ENCODE assay signal across 8 cellular contexts in the genomic region with DNA sequence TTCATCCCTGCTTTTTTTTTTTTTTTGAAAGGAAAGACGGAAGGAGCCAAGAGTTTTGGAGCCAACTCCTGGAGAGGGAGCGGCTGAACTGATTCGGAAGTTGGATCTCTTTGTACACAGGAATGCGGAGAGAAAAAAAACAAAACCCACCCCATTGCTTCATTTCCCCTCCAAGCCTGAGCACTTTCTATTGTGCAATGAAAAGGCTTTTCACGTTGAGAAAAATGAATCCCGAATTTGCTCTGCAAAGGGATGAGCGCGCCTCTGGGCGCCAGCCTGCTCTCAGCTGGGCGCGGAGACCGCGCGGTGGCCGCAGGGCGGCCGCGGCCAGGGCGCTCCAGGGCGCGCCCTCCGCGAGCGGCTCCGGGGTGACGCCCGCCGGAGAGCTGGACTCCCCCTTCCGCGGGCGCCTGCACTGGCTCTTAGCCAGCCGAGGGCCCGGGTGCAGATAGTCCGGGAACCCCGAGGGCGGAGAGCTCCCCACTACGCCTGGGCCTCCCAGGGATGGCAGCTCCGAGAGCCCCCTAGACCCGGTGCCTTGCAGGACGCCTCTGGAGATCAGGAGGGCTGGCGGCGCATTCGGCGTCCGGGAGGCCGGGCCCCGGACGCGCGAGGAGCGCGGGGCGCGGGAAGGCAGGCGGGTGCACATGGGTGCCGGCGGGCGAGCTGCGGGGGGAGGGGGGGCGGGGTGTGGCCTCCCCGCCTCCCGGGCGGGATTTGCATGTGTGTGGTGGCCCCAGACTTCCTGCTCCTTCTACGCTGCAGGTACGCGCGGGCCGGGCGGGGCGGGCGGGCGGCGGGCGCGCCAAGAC. TPM values are rescaled to one million over a fixed set of nuclear protein-coding genes. Genes with fewer than 3 reads are reported as not detected.
A peak's percentile ranks its signal among the peaks of the same experiment; 100 is the strongest.
DNase-seq lines count a peak whose midpoint lies in the region; ATAC-seq and TF ChIP-seq lines count a peak whose summit lies in the region.

TSS of gene ITPR3 (plus strand) at position 739 of the 812 bp plus-strand sequence. CDS start 281 bp downstream, outside the sequence.

- no peak for TF ChIP-seq CTCF in astrocyte of the cerebellum (IDR thresholded peaks at IDR 0.05; ENCODE audit: low read depth, low read length, missing control alignments)

- peak within 1 kb of the TSS; percentile 53 for H3K4me3 ChIP-seq in astrocyte of the cerebellum (ENCODE audit: low read depth, low read length)
- peak within 1 kb of the TSS; percentile 78 for H3K4me3 ChIP-seq in iPS-18c (ENCODE audit: insufficient read depth, low read depth, low read length)

- H3K4me1 Mint-ChIP-seq in IgD-negative memory B cell = peaks cover 28 to 41% (median 38%) of the 10 kb centered on the region in 3 donors

- no peaks in the 10 kb centered on the region for H3K9me3 ChIP-seq in iPS-18c (ENCODE audit: control insufficient read depth, insufficient read depth, low read length)

- H3K4me3 Mint-ChIP-seq in IgD-negative memory B cell = peak within 1 kb of the TSS; percentile 87 to 98 (median 94)

- no peaks in the 10 kb centered on the region for H3K27me3 Mint-ChIP-seq in IgD-negative memory B cell

- peaks cover 1% of the 10 kb centered on the region for H3K36me3 Mint-ChIP-seq in IgD-negative memory B cell

- in situ Hi-C loops in astrocyte of the cerebellum (cut with HindIII; ENCODE audit: low sequenced_read_pairs) = no loop called here

- peak; percentile 76 for ATAC-seq in GM21381 (IDR thresholded peaks at IDR 0.05; ENCODE audit: unreplicated experiment)

- H3K9me3 Mint-ChIP-seq in IgD-negative memory B cell = no peaks in the 10 kb centered on the region

- peak; percentile 71 for DNase-seq in COLO668 (lab: John Stamatoyannopoulos, UW; ENCODE audit: unreplicated experiment)
- peak; percentile 58 to 94 (median 72) for DNase-seq in T-helper 2 cell
- peak; percentile 33 for DNase-seq in astrocyte of the cerebellum (ENCODE audit: low read depth)
- peak; percentile 49 to 63 (median 50) for DNase-seq in stimulated activated CD4-positive, alpha-beta T cell treated with anti-CD3 and anti-CD28 coated beads, Interleukin-12 subunit alpha, Interleukin-12 subunit beta, amount 100 ng/mL, for 48 hours (ENCODE audit: low read depth in 2 of 3, low spot score in 1 of 3)
- no peak for DNase-seq in NCI-H446 (lab: John Stamatoyannopoulos, UW)

- peak within 1 kb of the TSS; percentile 70 to 99 (median 96) for H3K27ac Mint-ChIP-seq in IgD-negative memory B cell

RNA-seq across cellular contexts. Expression of gene ITPR3, which starts in this region (rescaled TPM):
- polyA plus RNA-seq in IgD-negative memory B cell = 6.7 TPM

Comparison
In these comparisons a context has a peak if more than half of its experiments do, and no peak if none do; other contexts are left out.
1. DNase-seq: peak in COLO668 (single experiment), T-helper 2 cell (5 of 5), astrocyte of the cerebellum (single experiment) and stimulated activated CD4-positive, alpha-beta T cell treated with anti-CD3 and anti-CD28 coated beads, Interleukin-12 subunit alpha, Interleukin-12 subunit beta, amount 100 ng/mL, for 48 hours (3 of 3); none in NCI-H446 (0 of 2).